ENCODE assay signal across 12 cellular contexts in the genomic region with DNA sequence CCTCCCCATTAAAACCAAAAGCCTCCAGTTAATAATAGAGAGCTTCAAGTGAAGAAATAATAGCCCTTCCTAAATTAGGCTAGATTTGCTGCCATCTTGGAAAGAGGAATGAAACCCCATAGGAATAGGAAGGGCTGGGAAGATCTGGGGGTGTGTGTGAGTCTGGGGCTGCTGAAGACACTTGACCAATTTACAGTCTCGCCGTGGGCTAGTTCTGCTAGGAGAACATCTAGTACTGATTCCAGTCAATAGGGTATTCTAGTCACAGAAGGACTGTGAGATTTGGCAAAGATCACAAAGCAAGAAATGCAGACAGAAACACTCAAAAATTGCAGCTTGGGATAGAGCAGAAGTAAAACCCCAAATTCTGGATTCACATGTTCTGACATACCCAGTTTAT. TPM values are rescaled to one million over a fixed set of nuclear protein-coding genes. Genes with fewer than 3 reads are reported as not detected.
DNase-seq lines count a peak whose midpoint lies in the region; ATAC-seq and TF ChIP-seq lines count a peak whose summit lies in the region.
"Had no signal": no experiment of that assay in that cellular context is flagged by ENCODE, and none has a peak within 500 bp of the region (broad histone marks: within the 10 kb centered on the region; RNA-seq: fewer than 3 reads in every experiment).

No MANE protein-coding gene starts in this region.

- H3K4me3 ChIP-seq in stomach = no peak overlapping the region
- H3K4me3 ChIP-seq: left lung had no signal

- H3K27ac ChIP-seq in stomach = peak overlapping the region in 2 of 5 donors; percentile 16 to 60
- H3K27ac ChIP-seq: pancreas had no signal

- peak; percentile 27 for DNase-seq in NCI-H2227 (lab: John Stamatoyannopoulos, UW; ENCODE audit: unreplicated experiment)
- DNase-seq in cerebellar cortex (ENCODE audit: low spot score) = peak; percentile 32
- peak; percentile 9 for DNase-seq in midbrain (lab: John Stamatoyannopoulos, UW)
- peak; percentile 46 for DNase-seq in superior temporal gyrus (ENCODE audit: extremely low spot score)
- DNase-seq in DMS153 treated with DMSO at 0.1 percent for 48 hours (lab: John Stamatoyannopoulos, UW; ENCODE audit: unreplicated experiment) = no peak
- DNase-seq in stomach = no peak
- DNase-seq: left lung; stimulated activated naive CD8-positive, alpha-beta T cell treated with anti-CD3 and anti-CD28 coated beads, Interleukin-15, Interleukin-2, amounts not matched to agents 100 U/mL and 50 U/mL, for 24 hours had no signal

- H3K4me1 ChIP-seq in stomach = peaks cover 20 to 47% (median 31%) of the 10 kb centered on the region in 4 donors

- H3K36me3 ChIP-seq in stomach = no peaks in the 10 kb centered on the region
- H3K36me3 ChIP-seq: left lung, pancreas, Peyer's patch had no signal

- WGBS in stomach, 5 donors = 60 to 88% (median 84%) methylated on average over 2 of the region's 2 CpGs

- TF ChIP-seq POLR2A in stomach (IDR thresholded peaks at IDR 0.05) = no peak

- no peak for TF ChIP-seq CTCF in stomach (IDR thresholded peaks at IDR 0.05)

- ATAC-seq in HG02973 (IDR thresholded peaks at IDR 0.05; ENCODE audit: unreplicated experiment) (no peak), GM19467 (IDR thresholded peaks at IDR 0.05; ENCODE audit: unreplicated experiment) (no peak)

- H3K27me3 ChIP-seq in stomach = no peaks in the 10 kb centered on the region
- H3K27me3 ChIP-seq: pancreas, Peyer's patch had no signal

- H3K9me3 ChIP-seq in stomach = no peaks in the 10 kb centered on the region
- H3K9me3 ChIP-seq: left lung, pancreas, Peyer's patch had no signal

- no peak for TF ChIP-seq EP300 in stomach (IDR thresholded peaks at IDR 0.05)

- intact Hi-C loops in stomach (cut with DNase I; ENCODE audit: low total_unique reads) = no loop called here

RNA-seq across cellular contexts. Expression of a gene that starts 32.3 kb away (rescaled TPM):
- 10 to 100 TPM; 30.9 to 66.6 (median 47.2) TPM for total RNA-seq in stomach
- 10 to 100 TPM in 1 of 3 donors, 1 to 10 TPM in 2; 3.8 to 42.9 (median 9.7) TPM for polyA plus RNA-seq in stomach

Comparison
In these comparisons a context has a peak if more than half of its experiments do, and no peak if none do; other contexts are left out.
1. DNase-seq: peak in NCI-H2227 (single experiment), cerebellar cortex (single experiment), midbrain (single experiment) and superior temporal gyrus (single experiment); none in DMS153 treated with DMSO at 0.1 percent for 48 hours (single experiment) and stomach (single experiment).